23 cellular contexts compared by ENCODE assay signal in the genomic region with DNA sequence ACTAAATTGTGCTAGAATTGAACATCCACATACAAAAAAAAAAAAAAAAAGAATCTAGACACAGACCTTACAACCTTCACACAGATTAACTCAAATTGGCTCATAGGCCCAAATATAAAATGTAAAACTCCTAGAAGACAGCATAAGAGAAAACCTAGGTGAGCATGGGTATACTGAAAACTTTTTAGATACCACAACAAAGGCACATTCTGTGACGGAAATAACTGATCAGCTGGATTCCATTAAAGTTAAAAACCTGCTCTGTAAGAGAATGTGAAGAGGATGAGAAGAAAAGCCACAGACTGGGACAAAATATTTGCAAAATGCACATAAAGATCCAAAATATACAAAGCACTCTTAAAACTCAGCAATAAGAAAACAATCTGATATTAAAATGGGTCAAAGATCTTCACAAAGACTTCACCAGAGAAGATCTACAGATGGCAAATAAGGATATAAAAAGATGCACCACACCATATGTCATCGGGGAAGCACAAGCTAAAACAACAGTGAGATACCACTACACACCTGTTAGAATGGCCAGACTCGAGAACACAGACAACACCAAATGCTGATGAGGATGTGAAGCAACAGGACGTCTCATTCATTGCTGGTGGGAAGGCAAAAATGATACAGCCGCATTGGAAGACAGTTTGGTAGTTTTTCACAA.
DNase-seq lines count a peak whose midpoint lies in the region; ATAC-seq, FAIRE-seq and TF ChIP-seq lines count a peak whose summit lies in the region.
"Had no signal": no experiment of that assay in that cellular context is flagged by ENCODE, and none has a peak within 500 bp of the region (broad histone marks: within the 10 kb centered on the region; RNA-seq: fewer than 3 reads in every experiment).

No MANE protein-coding gene starts in this region.

- no peak for DNase-seq in CD4-positive, alpha-beta T cell
- no peak for DNase-seq in DND-41
- peak; percentile 58 for DNase-seq in NCI-H82 (lab: John Stamatoyannopoulos, UW)
- peak; percentile 79 for DNase-seq in myocyte (ENCODE audit: low read depth)
- DNase-seq in mesothelial cell of epicardium (ENCODE audit: low spot score in 2 of 2, unreplicated experiment in 2 of 2) = no peak
- no peak for DNase-seq in left ventricle myocardium superior
- no peak for DNase-seq in RCC 7860 (ENCODE audit: low spot score)
- DNase-seq: ACHN, Calu3, DMS79 treated with DMSO at 0.1 percent for 48 hours, HCEC 1CT, MG63, NCI-H1092, NCI-H146, NCI-H2081, NCI-H2227 treated with DMSO at 0.1 percent for 48 hours, NCI-H526, OCI-M1, SW 1271 had no signal

- POLR2A ChIA-PET in CD4-positive, alpha-beta T cell (lab: Charles Lee) = no interaction called here

- no peaks in the 10 kb centered on the region for H3K79me2 ChIP-seq in DND-41 (ENCODE audit: insufficient read depth, low read length)

- H3K9ac ChIP-seq in DND-41 (ENCODE audit: low read depth, low read length) = no peak overlapping the region
- H3K9ac ChIP-seq: KMS-11 had no signal

- no peak for FAIRE-seq in RCC 7860 (lab: Jason Lieb, UNC)
- FAIRE-seq: G401.6 had no signal

- no peak overlapping the region for H2AFZ ChIP-seq in DND-41 (ENCODE audit: low read depth, low read length)

- H3K9me3 ChIP-seq in CD4-positive, alpha-beta T cell (ENCODE audit: control insufficient read depth, low read length) = no peaks in the 10 kb centered on the region
- H3K9me3 ChIP-seq in DND-41 (ENCODE audit: insufficient read depth, low read length, severe bottlenecking) = no peaks in the 10 kb centered on the region
- H3K9me3 ChIP-seq: MG63, SJCRH30 had no signal

- H3K4me3 Mint-ChIP-seq in CD4-positive, alpha-beta T cell = no peak overlapping the region
- H3K4me3 Mint-ChIP-seq in mesothelial cell of epicardium = no peak overlapping the region

- no peak overlapping the region for H3K27ac ChIP-seq in CD4-positive, alpha-beta T cell (ENCODE audit: low read depth, low read length)
- H3K27ac ChIP-seq in DND-41 (ENCODE audit: low read length) = no peak overlapping the region
- H3K27ac ChIP-seq: KMS-11, SJCRH30 had no signal

- intact Hi-C loops in CD4-positive, alpha-beta T cell (cut with DNase I, micrococcal nuclease) = no loop called here
- intact Hi-C loops in left ventricle myocardium superior (cut with micrococcal nuclease) = no loop called here

- peaks cover 16% of the 10 kb centered on the region for H3K4me1 ChIP-seq in DND-41 (ENCODE audit: insufficient read depth, low read length)
- H3K4me1 ChIP-seq: SJCRH30 had no signal

- no peak overlapping the region for H3K4me2 ChIP-seq in DND-41 (ENCODE audit: insufficient read depth, low read length)
- H3K4me2 ChIP-seq: KMS-11 had no signal

- ATAC-seq in CD4-positive, alpha-beta T cell (ENCODE audit: poor library complexity) = peak; percentile 65
- ATAC-seq in DND-41 (ENCODE audit: insufficient read depth, low read depth) = peak; percentile 86
- no peak for ATAC-seq in left ventricle myocardium superior
- no peak for ATAC-seq in HG03095 (IDR thresholded peaks at IDR 0.05; ENCODE audit: unreplicated experiment)

- no peaks in the 10 kb centered on the region for H3K27me3 Mint-ChIP-seq in CD4-positive, alpha-beta T cell
- H3K27me3 Mint-ChIP-seq in mesothelial cell of epicardium (ENCODE audit: low read depth) = no peaks in the 10 kb centered on the region

- no peaks in the 10 kb centered on the region for H3K36me3 ChIP-seq in DND-41 (ENCODE audit: insufficient read depth, low read length)
- H3K36me3 ChIP-seq: MG63, SJCRH30 had no signal

- H4K20me1 ChIP-seq in DND-41 (ENCODE audit: insufficient read depth, low read length) = no peaks in the 10 kb centered on the region

- CTCF ChIA-PET in CD4-positive, alpha-beta T cell (lab: Charles Lee) = interaction anchor here (1.2 kb wide), 1 partner anchor 372 kb away, joined by 3 read pairs; no protein-coding TSS in a partner anchor

- TF ChIP-seq CTCF in CD4-positive, alpha-beta T cell (IDR thresholded peaks at IDR 0.05) = no peak
- no peak for TF ChIP-seq CTCF in DND-41 (IDR thresholded peaks at IDR 0.05; ENCODE audit: borderline replicate concordance, extremely low read depth, low read length, poor library complexity, severe bottlenecking)
- TF ChIP-seq CTCF in mesothelial cell of epicardium (IDR thresholded peaks at IDR 0.05; ENCODE audit: unreplicated experiment) = no peak

- H3K27ac Mint-ChIP-seq in CD4-positive, alpha-beta T cell = no peak overlapping the region
- no peak overlapping the region for H3K27ac Mint-ChIP-seq in mesothelial cell of epicardium

- peaks cover 2% of the 10 kb centered on the region for H3K9me3 Mint-ChIP-seq in CD4-positive, alpha-beta T cell
- peaks cover 12% of the 10 kb centered on the region for H3K9me3 Mint-ChIP-seq in mesothelial cell of epicardium

- no peak overlapping the region for H3K4me3 ChIP-seq in DND-41 (ENCODE audit: low read depth in 1 of 2, low read length in 2 of 2)
- H3K4me3 ChIP-seq: MG63, SJCRH30 had no signal

- no peaks in the 10 kb centered on the region for H3K36me3 Mint-ChIP-seq in CD4-positive, alpha-beta T cell (ENCODE audit: low read depth)
- H3K36me3 Mint-ChIP-seq in mesothelial cell of epicardium = no peaks in the 10 kb centered on the region

- peaks cover 21% of the 10 kb centered on the region for H3K4me1 Mint-ChIP-seq in CD4-positive, alpha-beta T cell (ENCODE audit: low read depth)
- H3K4me1 Mint-ChIP-seq in mesothelial cell of epicardium = peaks cover 5% of the 10 kb centered on the region

- H3K27me3 ChIP-seq in CD4-positive, alpha-beta T cell (ENCODE audit: control insufficient read depth, insufficient read depth, low read length) = no peaks in the 10 kb centered on the region
- no peaks in the 10 kb centered on the region for H3K27me3 ChIP-seq in DND-41 (ENCODE audit: insufficient read depth, low read length, poor library complexity)
- H3K27me3 ChIP-seq: SJCRH30 had no signal

Comparison
In these comparisons a context has a peak if more than half of its experiments do, and no peak if none do; other contexts are left out.
1. ATAC-seq: peak in CD4-positive, alpha-beta T cell (single experiment) and DND-41 (single experiment); none in left ventricle myocardium superior (single experiment) and HG03095 (single experiment).
2. DNase-seq: peak in NCI-H82 (single experiment) and myocyte (single experiment); none in CD4-positive, alpha-beta T cell (0 of 10), DND-41 (single experiment), mesothelial cell of epicardium (0 of 2), left ventricle myocardium superior (single experiment) and RCC 7860 (single experiment).